14 cellular contexts compared by ENCODE assay signal in the genomic region with DNA sequence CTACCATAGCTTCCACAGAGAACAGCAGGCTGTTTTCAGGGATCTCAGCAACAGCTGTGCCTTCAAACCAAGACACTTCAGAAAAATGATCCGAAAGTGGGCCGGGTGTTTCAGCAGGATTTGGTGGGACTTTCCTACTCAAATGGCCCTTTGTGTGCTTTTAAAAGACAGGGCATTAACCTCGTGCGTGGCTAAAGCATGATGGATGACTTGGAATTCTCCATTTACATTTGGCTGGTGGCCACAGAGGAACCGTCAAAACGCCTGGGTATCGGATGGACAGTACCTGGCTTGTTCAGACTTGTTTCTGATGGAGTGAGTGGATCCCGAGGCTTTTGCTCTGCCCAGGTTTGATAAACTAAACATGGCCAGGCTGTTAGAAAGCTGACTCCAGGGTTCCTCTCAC. TPM values are rescaled to one million over a fixed set of nuclear protein-coding genes. Genes with fewer than 3 reads are reported as not detected.
A peak's percentile ranks its signal among the peaks of the same experiment; 100 is the strongest.
DNase-seq lines count a peak whose midpoint lies in the region; ATAC-seq and TF ChIP-seq lines count a peak whose summit lies in the region.
"Had no signal": no experiment of that assay in that cellular context is flagged by ENCODE, and none has a peak within 500 bp of the region (broad histone marks: within the 10 kb centered on the region; RNA-seq: fewer than 3 reads in every experiment).

No MANE protein-coding gene starts in this region.

- intact Hi-C loops in psoas muscle (cut with DNase I): no loop called here

- WGBS in psoas muscle, 3 donors: 25 to 43% (median 31%) methylated on average over 8 of the region's 8 CpGs

- DNase-seq in NCI-H1092 treated with DMSO at 0.1 percent for 48 hours (lab: John Stamatoyannopoulos, UW) (peak; percentile 3), NCI-H1092 (lab: John Stamatoyannopoulos, UW) (no peak), NCI-H187 treated with DMSO at 0.1 percent for 48 hours (lab: John Stamatoyannopoulos, UW) (peak; percentile 78), astrocyte of the hippocampus (ENCODE audit: low read depth, low spot score) (peak; percentile 32), psoas muscle (no peak), pons (ENCODE audit: low spot score) (no peak), UCSD-AML1 (lab: John Stamatoyannopoulos, UW; ENCODE audit: unreplicated experiment) (no peak)
- DNase-seq in stimulated activated naive CD4-positive, alpha-beta T cell (lab: John Stamatoyannopoulos, UW): no peak
- DNase-seq: 8988T; activated T-cell treated with anti-CD3 and anti-CD28 coated beads, Interleukin-2, amount 50 U/mL, for 24 hours; naive B cell; NCI-H1436 treated with DMSO at 0.1 percent for 48 hours had no signal

- H3K9me3 ChIP-seq in psoas muscle: no peaks in the 10 kb centered on the region

- ATAC-seq in psoas muscle: peak in 3 of 4 donors; percentile 58 to 89 (median 70)
- ATAC-seq: Panc1 had no signal

- H3K27me3 ChIP-seq in psoas muscle (ENCODE audit: insufficient read depth in 3 of 3, low read length in 2 of 3): no peaks in the 10 kb centered on the region

- TF ChIP-seq CTCF in psoas muscle (IDR thresholded peaks at IDR 0.05): no peak

- no peaks in the 10 kb centered on the region for H3K36me3 ChIP-seq in psoas muscle (ENCODE audit: insufficient read depth in 1 of 2, low read depth in 1 of 2)

- peaks cover 7% of the 10 kb centered on the region for H3K4me1 ChIP-seq in psoas muscle

- peak overlapping the region; percentile 78 for H3K27ac ChIP-seq in psoas muscle

- H3K4me3 ChIP-seq in psoas muscle: no peak overlapping the region

RNA-seq across cellular contexts. Expression of a gene that starts 36.5 kb away (rescaled TPM):
- total RNA-seq in psoas muscle: 1 to 10 TPM; 1.4 to 4.5 (median 3.1) TPM
- under 1 TPM; 0.27 to 0.58 (median 0.39) TPM for polyA plus RNA-seq in psoas muscle

RNA-seq across cellular contexts. Expression of a gene that starts 40.2 kb away (rescaled TPM):
- under 1 TPM in 1 of 4 donors, not detected in 3; 0.19 TPM for total RNA-seq in psoas muscle
- under 1 TPM in 2 of 3 donors, not detected in 1; 0.01 to 0.05 TPM for polyA plus RNA-seq in psoas muscle

RNA-seq across cellular contexts. Expression of a gene that starts 59.3 kb away (rescaled TPM):
- total RNA-seq in psoas muscle: not detected
- not detected for polyA plus RNA-seq in psoas muscle
- total RNA-seq: epithelial cell of proximal tubule had no signal

Comparison
In these comparisons a context has a peak if more than half of its experiments do, and no peak if none do; other contexts are left out.
1. DNase-seq: peak in NCI-H1092 treated with DMSO at 0.1 percent for 48 hours (single experiment), NCI-H187 treated with DMSO at 0.1 percent for 48 hours (single experiment) and astrocyte of the hippocampus (single experiment); none in NCI-H1092 (single experiment), psoas muscle (0 of 2), stimulated activated naive CD4-positive, alpha-beta T cell (0 of 6), pons (single experiment) and UCSD-AML1 (single experiment).